Comparison of ENCODE assay signal across 15 cellular contexts in the genomic region with DNA sequence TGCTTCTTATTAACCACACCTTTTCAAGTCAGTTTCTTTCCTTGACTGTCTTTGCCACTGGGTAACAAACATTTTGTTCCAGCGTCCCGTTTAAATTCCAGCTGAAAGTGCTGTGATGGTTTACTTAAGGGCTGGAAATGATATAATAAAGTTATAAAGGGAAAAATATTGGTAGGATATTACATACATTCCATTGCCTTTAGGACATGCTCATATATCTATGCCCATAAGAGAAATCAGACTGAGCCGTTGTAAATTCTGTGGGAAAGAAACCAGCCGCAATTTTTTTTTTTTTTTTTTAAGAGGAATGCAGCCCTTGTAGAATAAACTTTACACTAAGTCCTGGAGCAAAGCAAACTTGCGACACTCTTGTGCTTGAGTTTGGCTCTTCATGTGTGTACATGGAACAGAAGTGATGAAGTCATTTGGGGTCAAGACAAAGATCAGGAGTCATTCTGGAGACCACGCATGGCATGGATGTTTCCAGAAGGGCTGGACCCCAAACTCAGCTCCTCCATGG.
"Had no signal": no experiment of that assay in that cellular context is flagged by ENCODE, and none has a peak within 500 bp of the region (broad histone marks: within the 10 kb centered on the region; RNA-seq: fewer than 3 reads in every experiment).

No MANE protein-coding gene starts in this region.

- H3K9me3 ChIP-seq: esophagus squamous epithelium, heart left ventricle, left lung had no signal

- H3K27ac ChIP-seq: VCaP had no signal

- H3K27me3 Mint-ChIP-seq: activated naive CD8-positive, alpha-beta T cell treated with anti-CD3 and anti-CD28 coated beads, Interleukin-2, amount 10 ng/mL, durations not matched to agents 7 days and 5 days; stimulated activated naive CD8-positive, alpha-beta T cell treated with anti-CD3 and anti-CD28 coated beads, Interleukin-15, Interleukin-2, amounts not matched to agents 100 ng/mL and 50 ng/mL, for 24 hours had no signal

- DNase-seq: activated CD4-positive, alpha-beta T cell treated with anti-CD3 and anti-CD28 coated beads for 4 hours; activated CD8-positive, alpha-beta memory T cell treated with anti-CD3 and anti-CD28 coated beads, Interleukin-2, amount 50 U/mL, for 48 hours; activated CD8-positive, alpha-beta T cell treated with anti-CD3 and anti-CD28 coated beads, Interleukin-2, amount 10 ng/mL, durations not matched to agents 7 days and 5 days; activated naive CD8-positive, alpha-beta T cell treated with anti-CD3 and anti-CD28 coated beads, Interleukin-2, amount 10 ng/mL, durations not matched to agents 7 days and 5 days; esophagus squamous epithelium; foreskin melanocyte; heart left ventricle; islet precursor cell; left lung; mesenchymal stem cell; stimulated activated CD4-positive, alpha-beta T cell treated with anti-CD3 and anti-CD28 coated beads, Interleukin-2, amount 100 ng/mL, for 48 hours; T1000 had no signal

- H3K4me3 Mint-ChIP-seq: activated CD8-positive, alpha-beta T cell treated with anti-CD3 and anti-CD28 coated beads, Interleukin-2, amount 10 ng/mL, durations not matched to agents 7 days and 5 days; nephron progenitor cell; stimulated activated naive CD8-positive, alpha-beta T cell treated with anti-CD3 and anti-CD28 coated beads, Interleukin-15, Interleukin-2, amounts not matched to agents 100 ng/mL and 50 ng/mL, for 24 hours had no signal

- H3K27me3 ChIP-seq: esophagus squamous epithelium, heart left ventricle, left lung had no signal

- H3K36me3 ChIP-seq: heart left ventricle, left lung had no signal

- H3K9me3 Mint-ChIP-seq: activated naive CD8-positive, alpha-beta T cell treated with anti-CD3 and anti-CD28 coated beads, Interleukin-2, amount 10 ng/mL, durations not matched to agents 7 days and 5 days; nephron progenitor cell; stimulated activated naive CD8-positive, alpha-beta T cell treated with anti-CD3 and anti-CD28 coated beads, Interleukin-15, Interleukin-2, amounts not matched to agents 100 ng/mL and 50 ng/mL, for 24 hours had no signal

- H3K4me1 ChIP-seq: esophagus squamous epithelium, left lung had no signal

- ATAC-seq: activated CD8-positive, alpha-beta T cell treated with anti-CD3 and anti-CD28 coated beads, Interleukin-2, amount 10 ng/mL, durations not matched to agents 7 days and 5 days had no signal

- H3K27ac Mint-ChIP-seq: activated CD8-positive, alpha-beta T cell treated with anti-CD3 and anti-CD28 coated beads, Interleukin-2, amount 10 ng/mL, durations not matched to agents 7 days and 5 days; activated naive CD8-positive, alpha-beta T cell treated with anti-CD3 and anti-CD28 coated beads, Interleukin-2, amount 10 ng/mL, durations not matched to agents 7 days and 5 days; nephron progenitor cell; stimulated activated naive CD8-positive, alpha-beta T cell treated with anti-CD3 and anti-CD28 coated beads, Interleukin-15, Interleukin-2, amounts not matched to agents 100 ng/mL and 50 ng/mL, for 24 hours had no signal

- H3K4me3 ChIP-seq: left lung had no signal
